ENCODE assay signal across 8 cellular contexts in the genomic region with DNA sequence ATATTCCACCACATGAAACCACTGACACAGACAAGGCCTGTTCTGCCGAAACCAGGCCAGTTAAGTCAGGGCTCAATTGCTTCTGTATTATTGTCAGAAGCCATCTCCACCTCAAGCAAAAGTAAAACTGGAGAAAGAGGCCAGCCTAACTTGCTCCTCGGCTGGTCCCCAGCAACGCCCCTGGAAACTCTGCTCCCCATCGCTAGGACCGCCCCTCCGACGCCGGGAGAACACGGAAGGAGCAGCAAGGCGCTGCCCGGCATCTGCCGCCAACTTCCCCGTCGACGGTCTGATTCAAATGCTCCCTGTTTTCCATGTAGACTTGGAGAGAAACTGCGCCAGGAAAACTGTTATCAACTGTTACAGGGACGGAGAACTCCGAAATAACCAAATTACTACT. TPM values are rescaled to one million over a fixed set of nuclear protein-coding genes. Genes with fewer than 3 reads are reported as not detected.
A peak's percentile ranks its signal among the peaks of the same experiment; 100 is the strongest.
DNase-seq lines count a peak whose midpoint lies in the region; ATAC-seq and TF ChIP-seq lines count a peak whose summit lies in the region.
"Not testable (repeated sequence)": the region's sequence is repeated elsewhere in the genome, so short reads cannot be mapped to it uniquely, and the experiment has no call there.

No MANE protein-coding gene starts in this region.

- H3K36me3 ChIP-seq in HAP-1 (replicated peaks); brain microvascular endothelial cell (replicated peaks); neuron (ENCODE audit: insufficient read depth, low read length); uterus: not testable (repeated sequence)

- not testable (repeated sequence) for TF ChIP-seq CTCF in brain microvascular endothelial cell (IDR thresholded peaks at IDR 0.05; ENCODE audit: low read depth, low read length, missing control alignments); uterus (IDR thresholded peaks at IDR 0.05)

- H3K4me3 Mint-ChIP-seq in T-helper 1 cell treated with Interleukin-12 subunit alpha and Interleukin-12 subunit beta and Interleukin-4 antibody, amounts not matched to agents 30 μg/mL and 1 μg/mL, for 36 hours: peak overlapping the region; percentile 87

- not testable (repeated sequence) for H3K27me3 Mint-ChIP-seq in T-helper 1 cell treated with Interleukin-12 subunit alpha and Interleukin-12 subunit beta and Interleukin-4 antibody, amounts not matched to agents 30 μg/mL and 1 μg/mL, for 36 hours (ENCODE audit: low read depth)

- peak overlapping the region; percentile 44 for H3K4me3 ChIP-seq in HAP-1
- H3K4me3 ChIP-seq in brain microvascular endothelial cell (ENCODE audit: low read depth, low read length): peak overlapping the region; percentile 55
- peak overlapping the region; percentile 74 for H3K4me3 ChIP-seq in neuron (ENCODE audit: low read length)
- H3K4me3 ChIP-seq in uterus: peak overlapping the region; percentile 33 to 69

- DNase-seq in HAP-1 (ENCODE audit: low spot score in 2 of 2); brain microvascular endothelial cell; left ventricle myocardium superior; uterus: not testable (repeated sequence)

- not testable (repeated sequence) for H3K27me3 ChIP-seq in HAP-1 (ENCODE audit: low read depth); brain microvascular endothelial cell (replicated peaks); neuron (ENCODE audit: insufficient read depth, low read length); uterus

- ATAC-seq in GM18508 (IDR thresholded peaks at IDR 0.05; ENCODE audit: insufficient read depth, unreplicated experiment) (peak; percentile 53), HG03571 (IDR thresholded peaks at IDR 0.05; ENCODE audit: unreplicated experiment) (peak; percentile 66), left ventricle myocardium superior (peak; percentile 59)

- peaks cover 11% of the 10 kb centered on the region for H3K4me1 Mint-ChIP-seq in T-helper 1 cell treated with Interleukin-12 subunit alpha and Interleukin-12 subunit beta and Interleukin-4 antibody, amounts not matched to agents 30 μg/mL and 1 μg/mL, for 36 hours (ENCODE audit: low read depth)

- not testable (repeated sequence) for H3K4me1 ChIP-seq in HAP-1; neuron (ENCODE audit: insufficient read depth, low read length); uterus

- H3K27ac Mint-ChIP-seq in T-helper 1 cell treated with Interleukin-12 subunit alpha and Interleukin-12 subunit beta and Interleukin-4 antibody, amounts not matched to agents 30 μg/mL and 1 μg/mL, for 36 hours: peak overlapping the region; percentile 90

- not testable (repeated sequence) for TF ChIP-seq POLR2A in uterus (IDR thresholded peaks at IDR 0.05)

- intact Hi-C loops in left ventricle myocardium superior (cut with micrococcal nuclease); uterus (cut with DNase I; ENCODE audit: low total_unique reads): not testable (repeated sequence)

- in situ Hi-C loops in HAP-1 (cut with MboI; ENCODE audit: low sequenced_read_pairs); brain microvascular endothelial cell (cut with HindIII; ENCODE audit: low pct_ligation_motif_present, low sequenced_read_pairs): not testable (repeated sequence)

- not testable (repeated sequence) for H2AFZ ChIP-seq in neuron (ENCODE audit: low read depth, low read length)

- not testable (repeated sequence) for H3K36me3 Mint-ChIP-seq in T-helper 1 cell treated with Interleukin-12 subunit alpha and Interleukin-12 subunit beta and Interleukin-4 antibody, amounts not matched to agents 30 μg/mL and 1 μg/mL, for 36 hours (ENCODE audit: low read depth)

- H3K9me3 Mint-ChIP-seq in T-helper 1 cell treated with Interleukin-12 subunit alpha and Interleukin-12 subunit beta and Interleukin-4 antibody, amounts not matched to agents 30 μg/mL and 1 μg/mL, for 36 hours: not testable (repeated sequence)

- not testable (repeated sequence) for H3K9me3 ChIP-seq in HAP-1; neuron (ENCODE audit: low read length); uterus

- H3K27ac ChIP-seq in brain microvascular endothelial cell: not testable (repeated sequence)
- peak overlapping the region; percentile 86 to 88 for H3K27ac ChIP-seq in uterus

RNA-seq across cellular contexts. Expression of gene CTSV, which starts 26.3 kb away (rescaled TPM):
- 0.27 TPM for total RNA-seq in left ventricle myocardium superior
- total RNA-seq in uterus: 1 to 10 TPM in 1 of 4 donors, not detected in 3; 1.6 TPM
